Comparison of ENCODE assay signal across 1 cellular context in the genomic region with DNA sequence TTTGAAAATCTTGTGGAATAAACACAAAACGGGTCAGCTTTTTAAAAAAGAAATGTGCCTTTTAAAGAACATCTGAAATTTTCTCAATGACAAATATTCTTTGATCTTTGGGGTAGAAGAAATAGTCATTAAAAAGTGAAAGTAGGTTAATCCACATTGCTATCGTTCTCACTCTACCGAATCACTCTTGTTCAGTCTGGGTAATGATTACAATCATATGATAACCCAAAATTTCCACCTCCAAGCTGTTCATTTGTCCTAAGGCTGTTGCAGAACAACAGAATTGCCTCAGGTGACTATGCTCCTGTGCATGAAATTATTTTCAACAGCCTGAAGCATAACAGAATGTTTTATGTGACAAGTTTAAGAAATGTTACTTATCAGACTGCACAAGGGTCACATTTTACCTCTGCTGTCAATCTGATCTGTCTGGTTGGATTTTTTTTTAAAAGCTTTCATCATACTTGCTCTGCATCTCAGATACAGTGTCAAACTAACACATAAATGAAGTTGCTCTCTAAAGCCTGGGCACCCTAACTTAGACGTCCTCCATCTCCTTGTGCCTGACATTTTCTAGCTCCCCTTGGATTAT.
TF ChIP-seq lines count a peak whose summit lies in the region.

No MANE protein-coding gene starts in this region.

TF ChIP-seq in A549, 52 proteins besides CTCF, POLR2A, EP300 and RAD21 (continued from another document):
- no peak for TF ChIP-seq USF2 (IDR thresholded peaks at IDR 0.05)
TF ChIP-seq in A549: peak in this region for 0.
